ENCODE assay signal across 23 cellular contexts in the genomic region with DNA sequence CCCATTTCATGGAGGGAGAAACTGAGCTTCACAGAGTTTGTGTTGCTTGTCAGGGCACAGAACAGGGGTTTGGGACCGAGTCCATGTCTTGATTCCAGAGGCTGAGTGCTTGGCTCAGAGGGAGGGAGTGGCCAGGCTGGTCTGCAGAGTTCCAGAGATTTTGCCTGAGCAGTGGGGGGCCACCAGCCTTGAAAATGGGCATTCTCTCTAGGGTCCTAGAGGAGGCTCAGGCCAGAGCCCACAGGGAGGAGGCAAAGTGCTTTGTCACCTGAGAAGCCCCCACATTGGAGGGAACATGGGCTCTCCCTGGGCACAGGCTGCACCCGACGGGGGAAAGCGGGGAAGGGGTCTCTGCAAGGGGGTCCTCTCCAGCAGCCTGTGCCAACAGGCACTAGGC.
"Had no signal": no experiment of that assay in that cellular context is flagged by ENCODE, and none has a peak within 500 bp of the region (broad histone marks: within the 10 kb centered on the region; RNA-seq: fewer than 3 reads in every experiment).

No MANE protein-coding gene starts in this region.

- H3K27me3 Mint-ChIP-seq: activated CD4-positive, alpha-beta T cell treated with anti-CD3 and anti-CD28 coated beads for 36 hours; activated CD8-positive, alpha-beta T cell treated with anti-CD3 and anti-CD28 coated beads for 36 hours; activated naive CD8-positive, alpha-beta T cell treated with anti-CD3 and anti-CD28 coated beads, Interleukin-2, amount 10 ng/mL, durations not matched to agents 7 days and 5 days had no signal

- H3K9me3 Mint-ChIP-seq: activated CD8-positive, alpha-beta T cell treated with anti-CD3 and anti-CD28 coated beads for 36 hours; activated T-cell treated with anti-CD3 and anti-CD28 coated beads, Interleukin-2, amount 50 U/mL, for 72 hours had no signal

- H3K9me3 ChIP-seq: adrenal gland, breast epithelium, SJCRH30, SK-N-SH had no signal

- H3K4me2 ChIP-seq: SK-N-SH had no signal

- H3K36me3 ChIP-seq: adrenal gland, breast epithelium, SJCRH30 had no signal

- H3K4me3 Mint-ChIP-seq: activated CD4-positive, alpha-beta T cell treated with anti-CD3 and anti-CD28 coated beads for 36 hours; activated CD8-positive, alpha-beta T cell treated with anti-CD3 and anti-CD28 coated beads for 36 hours; activated naive CD8-positive, alpha-beta T cell treated with anti-CD3 and anti-CD28 coated beads, Interleukin-2, amount 10 ng/mL, durations not matched to agents 7 days and 5 days; activated T-cell treated with anti-CD3 and anti-CD28 coated beads, Interleukin-2, amount 50 U/mL, for 72 hours had no signal

- H3K9ac ChIP-seq: SK-N-SH had no signal

- H3K27ac Mint-ChIP-seq: activated CD4-positive, alpha-beta T cell treated with anti-CD3 and anti-CD28 coated beads for 36 hours; activated CD8-positive, alpha-beta T cell treated with anti-CD3 and anti-CD28 coated beads for 36 hours; activated naive CD8-positive, alpha-beta T cell treated with anti-CD3 and anti-CD28 coated beads, Interleukin-2, amount 10 ng/mL, durations not matched to agents 7 days and 5 days; activated T-cell treated with anti-CD3 and anti-CD28 coated beads, Interleukin-2, amount 50 U/mL, for 72 hours had no signal

- H3K27ac ChIP-seq: adrenal gland, SJCRH30, VCaP had no signal

- DNase-seq: activated CD4-positive, alpha-beta T cell treated with anti-CD3 and anti-CD28 coated beads for 36 hours; activated CD4-positive, alpha-beta T cell treated with anti-CD3 and anti-CD28 coated beads, Interleukin-2, amount 50 U/mL, for 1 hour; activated CD8-positive, alpha-beta memory T cell treated with anti-CD3 and anti-CD28 coated beads, Interleukin-2, amount 50 U/mL, for 4 hours; activated CD8-positive, alpha-beta T cell treated with anti-CD3 and anti-CD28 coated beads for 36 hours; activated naive CD4-positive, alpha-beta T cell treated with anti-CD3 and anti-CD28 coated beads, Interleukin-2, amount 50 U/mL, for 16 hours; activated naive CD8-positive, alpha-beta T cell treated with anti-CD3 and anti-CD28 coated beads, Interleukin-2, amount 10 ng/mL, durations not matched to agents 7 days and 5 days; activated T-cell treated with anti-CD3 and anti-CD28 coated beads, Interleukin-2, amount 50 U/mL, for 72 hours; adrenal gland; central memory CD4-positive, alpha-beta T cell; Kasumi-1; NCI-H1105 treated with DMSO at 0.1 percent for 48 hours; NCI-H1436 treated with DMSO at 0.1 percent for 48 hours; NCI-H187; NCI-H2081 treated with DMSO at 0.1 percent for 48 hours; NCI-H526 treated with DMSO at 0.1 percent for 48 hours; NCI-H82; OCI-M1; Right ventricle myocardium superior; SJCRH30; SK-N-SH; T-helper 1 cell had no signal

- H3K27me3 ChIP-seq: adrenal gland, breast epithelium, SJCRH30 had no signal

- H3K36me3 Mint-ChIP-seq: activated naive CD8-positive, alpha-beta T cell treated with anti-CD3 and anti-CD28 coated beads, Interleukin-2, amount 10 ng/mL, durations not matched to agents 7 days and 5 days had no signal

- ATAC-seq: activated CD4-positive, alpha-beta T cell treated with anti-CD3 and anti-CD28 coated beads for 36 hours; activated CD8-positive, alpha-beta T cell treated with anti-CD3 and anti-CD28 coated beads for 36 hours; activated T-cell treated with anti-CD3 and anti-CD28 coated beads, Interleukin-2, amount 50 U/mL, for 72 hours had no signal

- H3K4me3 ChIP-seq: adrenal gland, breast epithelium, SJCRH30 had no signal

- H3K4me1 ChIP-seq: adrenal gland, SJCRH30 had no signal
